24 cellular contexts compared by ENCODE assay signal in the genomic region with DNA sequence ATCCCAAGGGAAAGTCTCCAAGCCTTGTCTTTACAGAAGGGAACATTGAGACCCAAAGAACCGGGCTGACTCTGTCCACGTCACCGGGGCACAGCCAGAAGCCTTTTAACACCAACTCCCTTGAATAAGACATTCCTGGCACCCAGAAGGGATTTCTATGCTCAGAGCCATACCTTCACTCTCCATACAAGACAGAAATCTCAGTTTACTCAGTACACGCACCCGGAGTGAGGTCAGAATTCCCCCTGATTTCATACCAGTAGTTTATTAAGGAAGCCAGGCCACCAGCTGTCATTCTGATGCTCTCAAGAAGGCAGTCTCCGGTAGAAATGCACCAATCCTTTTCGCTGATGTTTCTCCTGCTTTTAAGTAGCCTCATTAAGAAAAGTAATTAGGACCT.
"Had no signal": no experiment of that assay in that cellular context is flagged by ENCODE, and none has a peak within 500 bp of the region (broad histone marks: within the 10 kb centered on the region; RNA-seq: fewer than 3 reads in every experiment).

No MANE protein-coding gene starts in this region.

- H3K27me3 ChIP-seq: colonic mucosa, neural progenitor cell, right lobe of liver, testis, tibial artery had no signal

- H3K9me3 ChIP-seq: colonic mucosa, right lobe of liver, testis had no signal

- H3K4me1 Mint-ChIP-seq: mesothelial cell of epicardium; naive thymus-derived CD4-positive, alpha-beta T cell had no signal

- H3K9ac ChIP-seq: neural progenitor cell had no signal

- H3K27ac ChIP-seq: colonic mucosa, neural progenitor cell, right lobe of liver, testis, tibial artery had no signal

- H3K4me3 Mint-ChIP-seq: central memory CD8-positive, alpha-beta T cell; dendritic cell treated with granulocyte-macrophage colony-stimulating factor and Interleukin-4, amounts not matched to agents 40 ng/mL and 50 ng/mL, for 4 days; mesothelial cell of epicardium; naive thymus-derived CD4-positive, alpha-beta T cell; nephron; neural progenitor cell; type B pancreatic cell had no signal

- H2AFZ ChIP-seq: neural progenitor cell had no signal

- H3K36me3 ChIP-seq: colonic mucosa, neural progenitor cell, right lobe of liver had no signal

- H3K4me1 ChIP-seq: colonic mucosa, right lobe of liver, testis, tibial artery had no signal

- H3K27ac Mint-ChIP-seq: dendritic cell treated with granulocyte-macrophage colony-stimulating factor and Interleukin-4, amounts not matched to agents 40 ng/mL and 50 ng/mL, for 4 days; mesothelial cell of epicardium; naive thymus-derived CD4-positive, alpha-beta T cell; neural progenitor cell; type B pancreatic cell had no signal

- H3K4me2 ChIP-seq: neural progenitor cell, smooth muscle cell had no signal

- ATAC-seq: mucosa of descending colon; naive thymus-derived CD4-positive, alpha-beta T cell; right lobe of liver had no signal

- H3K4me3 ChIP-seq: colonic mucosa, mucosa of descending colon, neural progenitor cell, right lobe of liver, smooth muscle cell, testis, tibial artery had no signal

- H3K27me3 Mint-ChIP-seq: central memory CD8-positive, alpha-beta T cell; type B pancreatic cell had no signal

- DNase-seq: colonic mucosa; effector memory CD4-positive, alpha-beta T cell; erythroblast; hypothalamus; mesenchymal stem cell; mucosa of descending colon; naive thymus-derived CD4-positive, alpha-beta T cell; retina; right lobe of liver; stimulated activated CD4-positive, alpha-beta T cell treated with anti-CD3 and anti-CD28 coated beads, Interleukin-12 subunit alpha, Interleukin-12 subunit beta, amount 100 ng/mL, for 4 hours; stimulated activated CD4-positive, alpha-beta T cell treated with anti-CD3 and anti-CD28 coated beads, Interleukin-1b, Interleukin-23, amount 100 ng/mL, for 48 hours; stimulated activated CD4-positive, alpha-beta T cell treated with anti-CD3 and anti-CD28 coated beads, Interleukin-4, amount 100 ng/mL, for 1 hour; stimulated activated CD8-positive, alpha-beta memory T cell treated with anti-CD3 and anti-CD28 coated beads, Interleukin-4, amount 100 ng/mL, for 48 hours; stimulated activated naive CD4-positive, alpha-beta T cell treated with Interleukin-2 at 50 U/mL for 16 hours; substantia nigra; testis; tibial artery had no signal
